In genomic region chr19:53758991-53759390, GRCh38 we compare ENCODE assay signal across 4 cellular contexts.
DNase-seq lines count a peak whose midpoint lies in the region; ATAC-seq and TF ChIP-seq lines count a peak whose summit lies in the region.
"Not testable (repeated sequence)": the region's sequence is repeated elsewhere in the genome, so short reads cannot be mapped to it uniquely, and the experiment has no call there.

No MANE protein-coding gene starts in this region.

- TF ChIP-seq POLR2A in spleen (IDR thresholded peaks at IDR 0.05) = not testable (repeated sequence)

- WGBS in spleen, 5 donors = 76 to 92% (median 89%) methylated on average over 2 of the region's 2 CpGs

- not testable (repeated sequence) for H3K27ac Mint-ChIP-seq in WTC11; chondrocyte (ENCODE audit: unreplicated experiment)
- H3K27ac Mint-ChIP-seq in neural crest cell (ENCODE audit: unreplicated experiment) = peak overlapping the region; percentile 50

- not testable (repeated sequence) for H3K4me1 ChIP-seq in spleen

- H3K4me3 Mint-ChIP-seq in WTC11; chondrocyte (ENCODE audit: unreplicated experiment); neural crest cell: not testable (repeated sequence)

- not testable (repeated sequence) for H3K36me3 ChIP-seq in spleen

- POLR2A ChIA-PET in WTC11 (lab: Charles Lee) = not testable (repeated sequence)

- not testable (repeated sequence) for H3K27ac ChIP-seq in spleen

- peaks cover 11% of the 10 kb centered on the region for H3K4me1 Mint-ChIP-seq in WTC11
- H3K4me1 Mint-ChIP-seq in chondrocyte (ENCODE audit: low read depth); neural crest cell: not testable (repeated sequence)

- not testable (repeated sequence) for H3K9me3 Mint-ChIP-seq in WTC11, neural crest cell
- peaks cover 17% of the 10 kb centered on the region for H3K9me3 Mint-ChIP-seq in chondrocyte (ENCODE audit: low read depth)

- DNase-seq in WTC11 (ENCODE audit: low spot score); neural crest cell (ENCODE audit: low read depth, low spot score): not testable (repeated sequence)
- DNase-seq in chondrocyte (ENCODE audit: low spot score) (peak; percentile 15), spleen (peak; percentile 2)

- not testable (repeated sequence) for H3K9me3 ChIP-seq in spleen

- TF ChIP-seq CTCF in WTC11 (IDR thresholded peaks at IDR 0.05); chondrocyte (IDR thresholded peaks at IDR 0.05); neural crest cell (conservative IDR thresholded peaks at IDR 0.05); spleen (IDR thresholded peaks at IDR 0.05 in 8 of 11, conservative IDR thresholded peaks at IDR 0.05 in 3 of 11): not testable (repeated sequence)

- H3K27me3 ChIP-seq in spleen (replicated peaks in 1 of 7) = not testable (repeated sequence)

- CTCF ChIA-PET in WTC11 (lab: Charles Lee) = interaction anchor here (1.5 to 2.6 kb wide), 2 partner anchors 13 to 34 kb away, joined by 4 to 8 read pairs; no protein-coding TSS in a partner anchor

- intact Hi-C loops in spleen (cut with DNase I; ENCODE audit: low total_unique reads) = not testable (repeated sequence)

- ATAC-seq in WTC11 = not testable (repeated sequence)

- not testable (repeated sequence) for H3K4me3 ChIP-seq in spleen

- H3K36me3 Mint-ChIP-seq in WTC11; chondrocyte (ENCODE audit: low read depth); neural crest cell (ENCODE audit: low read depth): not testable (repeated sequence)

- H3K27me3 Mint-ChIP-seq in WTC11 (ENCODE audit: low read depth); chondrocyte (ENCODE audit: low read depth); neural crest cell (ENCODE audit: low read depth): not testable (repeated sequence)

TF ChIP-seq in WTC11, 78 proteins besides CTCF, POLR2A, EP300 and RAD21:
- TF ChIP-seq ZNF121 (CRISPR knock-in tag; IDR thresholded peaks at IDR 0.05) = peak; percentile 95
